ENCODE assay signal across 21 cellular contexts in genomic region chrX:9807355-9808182, GRCh38. TPM values are rescaled to one million over a fixed set of nuclear protein-coding genes. Genes with fewer than 3 reads are reported as not detected.
DNase-seq lines count a peak whose midpoint lies in the region; ATAC-seq, FAIRE-seq and TF ChIP-seq lines count a peak whose summit lies in the region.
"Had no signal": no experiment of that assay in that cellular context is flagged by ENCODE, and none has a peak within 500 bp of the region (broad histone marks: within the 10 kb centered on the region; RNA-seq: fewer than 3 reads in every experiment).

No MANE protein-coding gene starts in this region.

- H2AK5ac ChIP-seq in H1 (ENCODE audit: low read depth, low read length): no peak overlapping the region

- H3K4me1 Mint-ChIP-seq in MCF 10A (ENCODE audit: insufficient read depth, unreplicated experiment): peaks cover 5% of the 10 kb centered on the region
- H3K4me1 Mint-ChIP-seq: activated CD4-positive, alpha-beta memory T cell treated with anti-CD3 and anti-CD28 coated beads, Interleukin-2, amount 10 ng/mL, durations not matched to agents 7 days and 5 days; activated naive CD8-positive, alpha-beta T cell treated with anti-CD3 and anti-CD28 coated beads, Interleukin-2, amount 50 U/mL, for 24 hours; stimulated activated naive CD8-positive, alpha-beta T cell treated with anti-CD3 and anti-CD28 coated beads, Interleukin-15, amount 100 ng/mL, for 72 hours had no signal

- no peaks in the 10 kb centered on the region for H3K9me3 Mint-ChIP-seq in MCF 10A (ENCODE audit: unreplicated experiment)
- H3K9me3 Mint-ChIP-seq: activated CD4-positive, alpha-beta memory T cell treated with anti-CD3 and anti-CD28 coated beads, Interleukin-2, amount 10 ng/mL, durations not matched to agents 7 days and 5 days; activated naive CD8-positive, alpha-beta T cell treated with anti-CD3 and anti-CD28 coated beads, Interleukin-2, amount 50 U/mL, for 24 hours; stimulated activated naive CD8-positive, alpha-beta T cell treated with anti-CD3 and anti-CD28 coated beads, Interleukin-15, amount 100 ng/mL, for 72 hours had no signal

- in situ Hi-C loops in transverse colon (cut with MboI; ENCODE audit: low pct_ligation_motif_present in 1 of 4, low pct_unique_long_range_greater_than_20kb in 1 of 4, low sequenced_read_pairs in 3 of 4): no loop called here

- DNase-seq in MCF 10A (ENCODE audit: unreplicated experiment) (no peak), breast epithelium (ENCODE audit: low spot score in 2 of 2) (no peak), H1 (ENCODE audit: low read depth in 1 of 2, low spot score in 2 of 2) (no peak), left lung (no peak), transverse colon (peak; percentile 26), GM19239 (ENCODE audit: insufficient read length, low spot score) (no peak), cerebellar nuclear complex (lab: John Stamatoyannopoulos, UW) (no peak)
- DNase-seq: activated CD4-positive, alpha-beta memory T cell treated with anti-CD3 and anti-CD28 coated beads, Interleukin-2, amount 10 ng/mL, durations not matched to agents 7 days and 5 days; activated effector memory CD4-positive, alpha-beta T cell treated with anti-CD3 and anti-CD28 coated beads, Interleukin-2, amount 50 U/mL, for 16 hours; activated naive CD8-positive, alpha-beta T cell treated with anti-CD3 and anti-CD28 coated beads, Interleukin-2, amount 50 U/mL, for 24 hours; activated T-cell treated with anti-CD3 and anti-CD28 coated beads for 4 hours; body of pancreas; dermis blood vessel endothelial cell; DMS79; NCI-H1694; NCI-H2171 treated with DMSO at 0.1 percent for 48 hours; nucleus accumbens; stimulated activated naive CD8-positive, alpha-beta T cell treated with anti-CD3 and anti-CD28 coated beads, Interleukin-15, amount 100 ng/mL, for 72 hours; upper lobe of left lung had no signal

- H2AFZ ChIP-seq in H1 (ENCODE audit: low read length): no peak overlapping the region

- H3K23ac ChIP-seq in H1 (ENCODE audit: insufficient read length): no peak overlapping the region

- CTCF ChIA-PET in MCF 10A (lab: Yijun Ruan, JAX) (interaction anchor here (0.5 kb wide), 1 partner anchor 226 kb away, joined by 3 read pairs; no protein-coding TSS in a partner anchor), H1 (lab: Charles Lee; ENCODE audit: partially characterized antibody) (no interaction called here)

- H3K18ac ChIP-seq in H1 (ENCODE audit: extremely low read depth, low read length): no peak overlapping the region

- TF ChIP-seq CTCF in MCF 10A (IDR thresholded peaks at IDR 0.05; ENCODE audit: unreplicated experiment) (no peak), breast epithelium (IDR thresholded peaks at IDR 0.05) (no peak), H1 (IDR thresholded peaks at IDR 0.05; ENCODE audit: control extremely low read depth in 1 of 3, insufficient read depth in 1 of 3, low read depth in 1 of 3, low read length in 3 of 3) (no peak), left lung (IDR thresholded peaks at IDR 0.05) (no peak), transverse colon (IDR thresholded peaks at IDR 0.05) (no peak)

- 69% methylated on average over 14 of the region's 14 CpGs; no CpG with 5 or more reads in 1 of the 2 experiments for WGBS in H1 (ENCODE audit: extremely low coverage in 1 of 2, insufficient coverage in 1 of 2, insufficient read length in 1 of 2, insufficient replicate concordance in 2 of 2, low coverage in 1 of 2, low lambda C conversion rate in 2 of 2, missing lambda C conversion rate in 1 of 2), 2 experiments
- 67% methylated on average over 14 of the region's 14 CpGs; no CpG with 5 or more reads in 1 of the 2 donors for WGBS in transverse colon (ENCODE audit: low coverage in 1 of 2), 2 donors

- H3K4me3 ChIP-seq in breast epithelium: no peak overlapping the region
- no peak overlapping the region for H3K4me3 ChIP-seq in H1 (ENCODE audit: extremely low read depth in 1 of 4, insufficient read depth in 2 of 4, low read depth in 3 of 4, low read length in 4 of 4)
- no peak overlapping the region for H3K4me3 ChIP-seq in left lung
- H3K4me3 ChIP-seq in transverse colon: no peak overlapping the region
- H3K4me3 ChIP-seq: body of pancreas, upper lobe of left lung had no signal

- H3K56ac ChIP-seq in H1 (replicated peaks; ENCODE audit: insufficient read length, low read depth, low read length): no peak overlapping the region

- FAIRE-seq in H1 (lab: Jason Lieb, UNC) (no peak), GM19239 (lab: Jason Lieb, UNC) (no peak)
- FAIRE-seq: GM12891 had no signal

- no peak overlapping the region for H2BK120ac ChIP-seq in H1 (replicated peaks; ENCODE audit: low read depth, low read length)

- POLR2A ChIA-PET in MCF 10A (lab: Yijun Ruan, JAX): interaction anchor here (0.7 kb wide), 1 partner anchor 241 kb away, joined by 3 read pairs; no protein-coding TSS in a partner anchor
- POLR2A ChIA-PET in H1 (lab: Charles Lee; ENCODE audit: partially characterized antibody): no interaction called here

- no peak overlapping the region for H4K91ac ChIP-seq in H1 (replicated peaks; ENCODE audit: insufficient read length, low read length)

- no TSS peak for BruUV-seq in MCF 10A (replicated peaks; lab: Mats Ljungman, UMichigan)

- H3K4me3 Mint-ChIP-seq in MCF 10A (ENCODE audit: unreplicated experiment): no peak overlapping the region
- H3K4me3 Mint-ChIP-seq: activated CD4-positive, alpha-beta memory T cell treated with anti-CD3 and anti-CD28 coated beads, Interleukin-2, amount 10 ng/mL, durations not matched to agents 7 days and 5 days; activated naive CD8-positive, alpha-beta T cell treated with anti-CD3 and anti-CD28 coated beads, Interleukin-2, amount 50 U/mL, for 24 hours; stimulated activated naive CD8-positive, alpha-beta T cell treated with anti-CD3 and anti-CD28 coated beads, Interleukin-15, amount 100 ng/mL, for 72 hours had no signal

- H3K36me3 ChIP-seq in breast epithelium (no peaks in the 10 kb centered on the region), H1 (ENCODE audit: control insufficient read depth in 2 of 4, insufficient read depth in 4 of 4, low read length in 3 of 4) (no peaks in the 10 kb centered on the region), left lung (no peaks in the 10 kb centered on the region), transverse colon (no peaks in the 10 kb centered on the region)
- H3K36me3 ChIP-seq: upper lobe of left lung had no signal

- H3K14ac ChIP-seq in H1 (ENCODE audit: insufficient read length): no peak overlapping the region

- H3K9me3 ChIP-seq in breast epithelium (peaks cover 0 to 4% of the 10 kb centered on the region in 2 donors), H1 (ENCODE audit: insufficient read depth in 2 of 2, low read depth in 1 of 2, low read length in 1 of 2) (no peaks in the 10 kb centered on the region), left lung (no peaks in the 10 kb centered on the region), transverse colon (no peaks in the 10 kb centered on the region)
- H3K9me3 ChIP-seq: body of pancreas, upper lobe of left lung had no signal

- H2BK15ac ChIP-seq in H1 (ENCODE audit: low read length): no peak overlapping the region

- H3K27me3 ChIP-seq in breast epithelium (peaks cover 0 to 3% of the 10 kb centered on the region in 2 donors), H1 (replicated peaks in 1 of 4; ENCODE audit: control insufficient read depth in 3 of 4, extremely low read depth in 1 of 4, insufficient read depth in 3 of 4, low read length in 3 of 4) (no peaks in the 10 kb centered on the region), left lung (no peaks in the 10 kb centered on the region), transverse colon (no peaks in the 10 kb centered on the region)
- H3K27me3 ChIP-seq: body of pancreas, upper lobe of left lung had no signal

- peak overlapping the region; percentile 52 for H2BK5ac ChIP-seq in H1 (ENCODE audit: low read depth, low read length)

- no peaks in the 10 kb centered on the region for H3K36me3 Mint-ChIP-seq in MCF 10A (ENCODE audit: insufficient read depth, unreplicated experiment)

- H3K27me3 Mint-ChIP-seq in MCF 10A (ENCODE audit: insufficient read depth, unreplicated experiment): no peaks in the 10 kb centered on the region
- H3K27me3 Mint-ChIP-seq: activated CD4-positive, alpha-beta memory T cell treated with anti-CD3 and anti-CD28 coated beads, Interleukin-2, amount 10 ng/mL, durations not matched to agents 7 days and 5 days; activated naive CD8-positive, alpha-beta T cell treated with anti-CD3 and anti-CD28 coated beads, Interleukin-2, amount 50 U/mL, for 24 hours; stimulated activated naive CD8-positive, alpha-beta T cell treated with anti-CD3 and anti-CD28 coated beads, Interleukin-15, amount 100 ng/mL, for 72 hours had no signal

- no peak overlapping the region for H3K4ac ChIP-seq in H1 (replicated peaks; ENCODE audit: insufficient read length, low read depth, low read length)

- peak overlapping the region; percentile 69 for H3K27ac Mint-ChIP-seq in MCF 10A (ENCODE audit: low read depth, unreplicated experiment)
- H3K27ac Mint-ChIP-seq: activated CD4-positive, alpha-beta memory T cell treated with anti-CD3 and anti-CD28 coated beads, Interleukin-2, amount 10 ng/mL, durations not matched to agents 7 days and 5 days; activated naive CD8-positive, alpha-beta T cell treated with anti-CD3 and anti-CD28 coated beads, Interleukin-2, amount 50 U/mL, for 24 hours; stimulated activated naive CD8-positive, alpha-beta T cell treated with anti-CD3 and anti-CD28 coated beads, Interleukin-15, amount 100 ng/mL, for 72 hours had no signal

- intact Hi-C loops in MCF 10A (cut with micrococcal nuclease) (no loop called here), breast epithelium (cut with DNase I; ENCODE audit: low total_unique reads) (no loop called here), left lung (cut with DNase I) (no loop called here), transverse colon (cut with DNase I; ENCODE audit: low total_unique reads) (loop anchor here (1.0 kb wide), 1 partner anchor 38 kb away; no protein-coding TSS in a partner anchor)

- no peak for TF ChIP-seq RAD21 in H1 (IDR thresholded peaks at IDR 0.05 in 1 of 2, conservative IDR thresholded peaks at IDR 0.05 in 1 of 2; ENCODE audit: low read depth in 2 of 2, low read length in 2 of 2)

- TF ChIP-seq EP300 in H1 (IDR thresholded peaks at IDR 0.05; ENCODE audit: borderline replicate concordance in 1 of 2, low read depth in 2 of 2, low read length in 2 of 2) (no peak), transverse colon (IDR thresholded peaks at IDR 0.05; ENCODE audit: low read depth) (no peak)

- H3K9ac ChIP-seq in H1 (replicated peaks in 1 of 4; ENCODE audit: extremely low read depth in 1 of 4, low read depth in 3 of 4, low read length in 3 of 4): no peak overlapping the region

- no peak overlapping the region for H4K5ac ChIP-seq in H1 (ENCODE audit: insufficient read length, low read depth, low read length)

- TF ChIP-seq POLR2A in breast epithelium (IDR thresholded peaks at IDR 0.05) (no peak), H1 (IDR thresholded peaks at IDR 0.05; ENCODE audit: control extremely low read depth in 1 of 2, low read depth in 2 of 2, low read length in 2 of 2) (no peak), transverse colon (IDR thresholded peaks at IDR 0.05) (no peak)

- peaks cover 0 to 15% of the 10 kb centered on the region in 2 experiments; a peak in 2 of 4 replicates for H3K79me2 ChIP-seq in H1 (ENCODE audit: control insufficient read depth in 1 of 2, insufficient read depth in 2 of 2, low read length in 2 of 2)

- H4K8ac ChIP-seq in H1 (ENCODE audit: extremely low read depth, insufficient read depth, low read length): no peak overlapping the region

- peak; percentile 59 for ATAC-seq in left lung
- no peak for ATAC-seq in GM19455 (IDR thresholded peaks at IDR 0.05; ENCODE audit: unreplicated experiment)
- ATAC-seq: activated naive CD8-positive, alpha-beta T cell treated with anti-CD3 and anti-CD28 coated beads, Interleukin-2, amount 50 U/mL, for 24 hours; body of pancreas; stimulated activated naive CD8-positive, alpha-beta T cell treated with anti-CD3 and anti-CD28 coated beads, Interleukin-15, amount 100 ng/mL, for 72 hours had no signal

- H2BK12ac ChIP-seq in H1 (ENCODE audit: low read depth, low read length): no peak overlapping the region

- peaks cover 2% of the 10 kb centered on the region; the same call in 1 of the 2 replicates for H3K79me1 ChIP-seq in H1 (ENCODE audit: low read depth, low read length)

- H3K23me2 ChIP-seq in H1 (ENCODE audit: low read depth, low read length): no peaks in the 10 kb centered on the region

- H4K20me1 ChIP-seq in H1 (replicated peaks in 1 of 2; ENCODE audit: control insufficient read depth in 1 of 2, insufficient read depth in 2 of 2, low read length in 2 of 2): peaks cover 0 to 2% of the 10 kb centered on the region in 2 experiments

- no peak overlapping the region for H2BK20ac ChIP-seq in H1 (ENCODE audit: low read length)

- H3K27ac ChIP-seq in breast epithelium (no peak overlapping the region), H1 (ENCODE audit: low read depth, low read length) (no peak overlapping the region), left lung (no peak overlapping the region), transverse colon (peak overlapping the region in 3 of 4 donors; percentile 22 to 47 (median 37))
- H3K27ac ChIP-seq: upper lobe of left lung had no signal

- H3K4me2 ChIP-seq in H1 (ENCODE audit: insufficient read depth in 1 of 2, low read depth in 2 of 2, low read length in 2 of 2): 0 out of 4 replicates have a peak overlapping the region, but pooled peaks of 1 of the 2 experiments have one; percentile 1

- H3K4me1 ChIP-seq in breast epithelium: no peaks in the 10 kb centered on the region
- H3K4me1 ChIP-seq in H1 (replicated peaks in 1 of 4; ENCODE audit: control insufficient read depth in 3 of 4, insufficient read depth in 4 of 4, low read length in 3 of 4): peaks cover 2 to 8% (median 5%) of the 10 kb centered on the region in 4 experiments; a peak in 6 of 7 replicates
- H3K4me1 ChIP-seq in left lung: no peaks in the 10 kb centered on the region
- no peaks in the 10 kb centered on the region for H3K4me1 ChIP-seq in transverse colon
- H3K4me1 ChIP-seq: body of pancreas, upper lobe of left lung had no signal

RNA-seq across cellular contexts. Expression of gene SHROOM2, which starts 21.3 kb away (rescaled TPM):
- total RNA-seq in MCF 10A (2022) (1.2 and 2.2 TPM in 2 replicates), breast epithelium (1 to 10 TPM in 2 of 3 donors, under 1 TPM in 1; 0.48 to 4.5 (median 3.9) TPM), left lung (1 to 10 TPM; 5.6 to 6.2 TPM), transverse colon (10 to 100 TPM in 3 of 4 donors, 1 to 10 TPM in 1; 8.9 to 20.6 (median 11.3) TPM)
- total RNA-seq in H1 (2021; fragmentation: NEBNext Ultra II Directional; extraction: Animal tissue kit (Norgen Biotek cat#: 25700)): 14.1 and 14.2 TPM in 2 replicates
- polyA plus RNA-seq in H1 (2011; rRNA removed): 3.4 and 6.0 TPM in 2 replicates
- 2.5 TPM for polyA plus RNA-seq in H1 (2011; cell fraction: cytosol; rRNA removed)
- polyA plus RNA-seq in H1 (2011; cell fraction: nucleus; rRNA removed): 8.0 TPM
- polyA plus RNA-seq in H1 (2012, experiment 1 of 2): 8.4 to 9.7 TPM (median 9.0 TPM) in 4 replicates
- polyA plus RNA-seq in H1 (2012, experiment 2 of 2): 4.7 TPM
- 6.2 TPM for polyA plus RNA-seq in H1 (2013, experiment 1 of 2)
- 5.9 TPM for polyA plus RNA-seq in H1 (2013, experiment 2 of 2)
- 6.0 and 6.7 TPM in 2 replicates for polyA minus RNA-seq in H1 (2011; rRNA and poly(A)+ RNA removed)
- polyA minus RNA-seq in H1 (2011; cell fraction: cytosol; rRNA and poly(A)+ RNA removed): 8.9 TPM
- 10.6 TPM for polyA minus RNA-seq in H1 (2011; cell fraction: nucleus; rRNA and poly(A)+ RNA removed)
- total RNA-seq: activated CD4-positive, alpha-beta memory T cell treated with anti-CD3 and anti-CD28 coated beads, Interleukin-2, amount 10 ng/mL, durations not matched to agents 7 days and 5 days had no signal

RNA-seq across cellular contexts. Expression of gene GPR143, which starts 41.9 kb away (rescaled TPM):
- total RNA-seq in MCF 10A (2022): 0.77 and 0.93 TPM in 2 replicates
- total RNA-seq in breast epithelium: 1 to 10 TPM in 2 of 3 donors, not detected in 1; 3.4 to 3.6 TPM
- total RNA-seq in H1 (2021; fragmentation: NEBNext Ultra II Directional; extraction: Animal tissue kit (Norgen Biotek cat#: 25700)): 18.5 and 19.3 TPM in 2 replicates
- 30.7 and 36.1 TPM in 2 replicates for polyA plus RNA-seq in H1 (2011; rRNA removed)
- polyA plus RNA-seq in H1 (2011; cell fraction: cytosol; rRNA removed): 24.1 TPM
- polyA plus RNA-seq in H1 (2011; cell fraction: nucleus; rRNA removed): 28.3 TPM
- 16.9 to 26.4 TPM (median 22.1 TPM) in 4 replicates for polyA plus RNA-seq in H1 (2012, experiment 1 of 2)
- 26.6 TPM for polyA plus RNA-seq in H1 (2012, experiment 2 of 2)
- polyA plus RNA-seq in H1 (2013, experiment 1 of 2): 15.6 TPM
- 16.3 TPM for polyA plus RNA-seq in H1 (2013, experiment 2 of 2)
- polyA minus RNA-seq in H1 (2011; rRNA and poly(A)+ RNA removed): 28.3 and 30.7 TPM in 2 replicates
- polyA minus RNA-seq in H1 (2011; cell fraction: cytosol; rRNA and poly(A)+ RNA removed): 14.5 TPM
- 12.9 TPM for polyA minus RNA-seq in H1 (2011; cell fraction: nucleus; rRNA and poly(A)+ RNA removed)
- 1 to 10 TPM; 1.1 to 1.5 TPM for total RNA-seq in left lung
- 1 to 10 TPM in 2 of 4 donors, not detected in 2; 1.1 to 1.6 TPM for total RNA-seq in transverse colon
- total RNA-seq: activated CD4-positive, alpha-beta memory T cell treated with anti-CD3 and anti-CD28 coated beads, Interleukin-2, amount 10 ng/mL, durations not matched to agents 7 days and 5 days had no signal

Comparison
In these comparisons a context has a peak if more than half of its experiments do, and no peak if none do; other contexts are left out.
1. H3K27ac ChIP-seq: peak in transverse colon (3 of 4); none in breast epithelium (0 of 2), H1 (single experiment) and left lung (0 of 2).